8 cellular contexts compared by ENCODE assay signal in genomic region chr18:59918320-59918755, GRCh38. TPM values are rescaled to one million over a fixed set of nuclear protein-coding genes. Genes with fewer than 3 reads are reported as not detected.
DNase-seq lines count a peak whose midpoint lies in the region; ATAC-seq and TF ChIP-seq lines count a peak whose summit lies in the region.

No MANE protein-coding gene starts in this region.

- peak; percentile 84 for ATAC-seq in foreskin keratinocyte

- peaks cover 2% of the 10 kb centered on the region for H3K27me3 Mint-ChIP-seq in activated CD4-positive, alpha-beta T cell treated with anti-CD3 and anti-CD28 coated beads, Interleukin-2, amount 10 ng/mL, durations not matched to agents 7 days and 5 days

- no peaks in the 10 kb centered on the region for H3K36me3 ChIP-seq in smooth muscle cell (ENCODE audit: low read depth)

- POLR2A ChIA-PET in activated CD4-positive, alpha-beta T cell treated with anti-CD3 and anti-CD28 coated beads, Interleukin-2, amount 10 ng/mL, durations not matched to agents 7 days and 5 days (lab: Charles Lee), result no interaction called here

- H3K79me2 ChIP-seq in smooth muscle cell (ENCODE audit: low read depth), result no peaks in the 10 kb centered on the region

- H3K4me2 ChIP-seq in smooth muscle cell, result peak overlapping the region; percentile 71

- peaks cover 28% of the 10 kb centered on the region for H3K4me1 Mint-ChIP-seq in activated CD4-positive, alpha-beta T cell treated with anti-CD3 and anti-CD28 coated beads, Interleukin-2, amount 10 ng/mL, durations not matched to agents 7 days and 5 days

- H3K4me1 ChIP-seq in foreskin keratinocyte, result peaks cover 16% of the 10 kb centered on the region
- H3K4me1 ChIP-seq in smooth muscle cell (ENCODE audit: low read depth), result peaks cover 4% of the 10 kb centered on the region

- CTCF ChIA-PET in activated CD4-positive, alpha-beta T cell treated with anti-CD3 and anti-CD28 coated beads, Interleukin-2, amount 10 ng/mL, durations not matched to agents 7 days and 5 days (lab: Charles Lee), result interaction anchor here (0.6 to 1.9 kb wide), 8 partner anchors 13 to 1226 kb away, joined by 3 to 8 read pairs (median 4); no protein-coding TSS in a partner anchor

- H3K9me3 Mint-ChIP-seq in activated CD4-positive, alpha-beta T cell treated with anti-CD3 and anti-CD28 coated beads, Interleukin-2, amount 10 ng/mL, durations not matched to agents 7 days and 5 days, result no peaks in the 10 kb centered on the region

- TF ChIP-seq CTCF in foreskin keratinocyte (conservative IDR thresholded peaks at IDR 0.05) (no peak), smooth muscle cell (IDR thresholded peaks at IDR 0.05; ENCODE audit: borderline replicate concordance, insufficient read depth, poor library complexity, severe bottlenecking) (no peak)

- H3K27me3 ChIP-seq in foreskin keratinocyte, result no peaks in the 10 kb centered on the region
- no peaks in the 10 kb centered on the region for H3K27me3 ChIP-seq in smooth muscle cell (ENCODE audit: low read depth)

- WGBS in smooth muscle cell (ENCODE audit: low lambda C conversion rate), result 12% methylated on average over 9 of the region's 9 CpGs

- peak; percentile 36 for DNase-seq in activated CD4-positive, alpha-beta T cell treated with anti-CD3 and anti-CD28 coated beads for 48 hours
- no peak for DNase-seq in activated CD4-positive, alpha-beta T cell treated with anti-CD3 and anti-CD28 coated beads, Interleukin-2, amount 10 ng/mL, durations not matched to agents 7 days and 5 days
- DNase-seq in HCEC 1CT, result peak; percentile 67
- DNase-seq in LoVo (ENCODE audit: low spot score), result peak; percentile 65
- DNase-seq in SHP77 treated with DMSO at 0.1 percent for 48 hours (lab: John Stamatoyannopoulos, UW), result peak; percentile 90
- peak in 1 of 2 donors; percentile 77 for DNase-seq in foreskin keratinocyte
- DNase-seq in smooth muscle cell (lab: John Stamatoyannopoulos, UW; ENCODE audit: unreplicated experiment), result no peak
- no peak for DNase-seq in effector CD8-positive, alpha-beta T cell (lab: John Stamatoyannopoulos, UW)

- no peak overlapping the region for H3K4me3 Mint-ChIP-seq in activated CD4-positive, alpha-beta T cell treated with anti-CD3 and anti-CD28 coated beads, Interleukin-2, amount 10 ng/mL, durations not matched to agents 7 days and 5 days

- H3K4me3 ChIP-seq in smooth muscle cell, result no peak overlapping the region

- H4K20me1 ChIP-seq in smooth muscle cell (ENCODE audit: low read depth), result no peaks in the 10 kb centered on the region

- H3K27ac ChIP-seq in foreskin keratinocyte (peak overlapping the region; percentile 16), smooth muscle cell (ENCODE audit: low read depth) (peak overlapping the region; percentile 22)

- no peaks in the 10 kb centered on the region for H3K36me3 Mint-ChIP-seq in activated CD4-positive, alpha-beta T cell treated with anti-CD3 and anti-CD28 coated beads, Interleukin-2, amount 10 ng/mL, durations not matched to agents 7 days and 5 days (ENCODE audit: low read depth)

- H3K27ac Mint-ChIP-seq in activated CD4-positive, alpha-beta T cell treated with anti-CD3 and anti-CD28 coated beads, Interleukin-2, amount 10 ng/mL, durations not matched to agents 7 days and 5 days, result no peak overlapping the region

- H2AFZ ChIP-seq in smooth muscle cell (ENCODE audit: low read depth), result no peak overlapping the region

- no peak overlapping the region for H3K9ac ChIP-seq in smooth muscle cell (ENCODE audit: low read depth)

- H3F3A ChIP-seq in smooth muscle cell (ENCODE audit: low read depth), result peaks cover 2% of the 10 kb centered on the region

- H3K9me3 ChIP-seq in smooth muscle cell (replicated peaks; ENCODE audit: low read depth), result no peaks in the 10 kb centered on the region

RNA-seq across cellular contexts. Expression of gene PMAIP1, which starts 18.5 kb away (rescaled TPM):
- 10 to 100 TPM; 14.8 to 19.1 TPM for total RNA-seq in activated CD4-positive, alpha-beta T cell treated with anti-CD3 and anti-CD28 coated beads, Interleukin-2, amount 10 ng/mL, durations not matched to agents 7 days and 5 days
- 31.5 and 43.9 TPM in 2 replicates for total RNA-seq in foreskin keratinocyte
- 19.6 and 30.1 TPM in 2 replicates for polyA plus RNA-seq in foreskin keratinocyte
- total RNA-seq in smooth muscle cell, result 35.9 and 37.5 TPM in 2 replicates
- 18.0 and 36.7 TPM in 2 replicates for polyA plus RNA-seq in smooth muscle cell

Comparison
In these comparisons a context has a peak if more than half of its experiments do, and no peak if none do; other contexts are left out.
1. DNase-seq: peak in activated CD4-positive, alpha-beta T cell treated with anti-CD3 and anti-CD28 coated beads for 48 hours (single experiment), HCEC 1CT (single experiment), LoVo (single experiment) and SHP77 treated with DMSO at 0.1 percent for 48 hours (single experiment); none in activated CD4-positive, alpha-beta T cell treated with anti-CD3 and anti-CD28 coated beads, Interleukin-2, amount 10 ng/mL, durations not matched to agents 7 days and 5 days (single experiment), smooth muscle cell (single experiment) and effector CD8-positive, alpha-beta T cell (single experiment).